In the genomic region with DNA sequence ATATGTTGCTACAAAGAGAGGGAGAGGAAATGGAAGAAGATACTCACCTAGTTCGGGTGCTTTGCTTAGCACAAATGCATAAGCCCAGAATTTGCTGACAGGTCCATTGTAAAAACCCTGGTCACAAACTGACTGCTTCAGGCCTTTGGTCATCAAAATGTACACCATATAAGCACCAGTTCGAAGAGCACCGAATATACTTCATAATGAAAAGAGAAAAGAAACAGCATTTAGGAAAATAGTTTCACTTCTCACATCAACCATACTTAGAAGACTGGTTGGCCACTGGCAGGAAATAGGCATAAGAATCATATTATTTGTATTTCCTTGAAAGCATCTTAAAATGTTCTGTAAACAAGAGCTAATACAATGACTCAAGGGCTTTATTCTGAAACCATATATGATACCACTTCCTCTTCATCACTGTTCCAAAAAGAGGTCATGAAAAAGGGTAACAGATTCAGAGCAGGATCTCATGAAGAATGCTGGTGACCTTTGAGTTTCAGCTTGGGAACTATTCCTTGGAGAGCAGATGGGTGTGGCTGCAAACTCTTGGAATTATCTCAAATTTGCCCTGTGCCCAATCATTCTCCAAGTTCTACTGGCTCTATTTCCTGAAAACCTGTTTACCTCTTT, we compare ENCODE assay signal across 8 cellular contexts.
DNase-seq lines count a peak whose midpoint lies in the region; ATAC-seq and TF ChIP-seq lines count a peak whose summit lies in the region.

No MANE protein-coding gene starts in this region.

- H3K4me3 Mint-ChIP-seq in HFFc6 (no peak overlapping the region), GM23338 (no peak overlapping the region)

- H3K36me3 Mint-ChIP-seq in HFFc6 (ENCODE audit: low read depth), result no peaks in the 10 kb centered on the region
- peaks cover 7% of the 10 kb centered on the region for H3K36me3 Mint-ChIP-seq in GM23338 (ENCODE audit: low read depth)

- no peak overlapping the region for H3K4me3 ChIP-seq in AG10803 (ENCODE audit: low read length)
- H3K4me3 ChIP-seq in body of pancreas, result no peak overlapping the region
- no peak overlapping the region for H3K4me3 ChIP-seq in GM23338

- peaks cover 16% of the 10 kb centered on the region for H3K79me2 ChIP-seq in GM23338 (replicated peaks; ENCODE audit: insufficient read depth)

- H3K27me3 ChIP-seq in body of pancreas (no peaks in the 10 kb centered on the region), GM23338 (ENCODE audit: insufficient read depth) (no peaks in the 10 kb centered on the region)

- H4K20me1 ChIP-seq in GM23338 (replicated peaks; ENCODE audit: insufficient read depth), result peaks cover 18% of the 10 kb centered on the region

- H3K4me1 ChIP-seq in body of pancreas (peaks cover 6% of the 10 kb centered on the region), GM23338 (ENCODE audit: insufficient read depth) (no peaks in the 10 kb centered on the region)

- no peaks in the 10 kb centered on the region for H3K9me3 Mint-ChIP-seq in HFFc6
- no peaks in the 10 kb centered on the region for H3K9me3 Mint-ChIP-seq in GM23338

- no peaks in the 10 kb centered on the region for H3K9me3 ChIP-seq in body of pancreas

- no peak overlapping the region for H3K4me2 ChIP-seq in GM23338

- WGBS in body of pancreas, 2 donors, result 75 to 78% methylated on average over 3 of the region's 3 CpGs

- no peak for TF ChIP-seq POLR2A in body of pancreas (IDR thresholded peaks at IDR 0.05)

- H3F3A ChIP-seq in GM23338 (replicated peaks; ENCODE audit: low read depth), result no peaks in the 10 kb centered on the region

- intact Hi-C loops in body of pancreas (cut with DNase I), result no loop called here

- no peaks in the 10 kb centered on the region for H3K27me3 Mint-ChIP-seq in HFFc6 (ENCODE audit: insufficient read depth)
- no peaks in the 10 kb centered on the region for H3K27me3 Mint-ChIP-seq in GM23338 (ENCODE audit: insufficient read depth, low read depth, poor library complexity)

- no peaks in the 10 kb centered on the region for H3K9me2 ChIP-seq in GM23338 (ENCODE audit: insufficient read depth)

- peaks cover 28% of the 10 kb centered on the region for H3K4me1 Mint-ChIP-seq in HFFc6 (ENCODE audit: low read depth)
- H3K4me1 Mint-ChIP-seq in GM23338, result peaks cover 5% of the 10 kb centered on the region; the same call in 2 of the 3 replicates

- no peak overlapping the region for H2AFZ ChIP-seq in GM23338

- no peak overlapping the region for H3K27ac Mint-ChIP-seq in HFFc6
- H3K27ac Mint-ChIP-seq in GM23338, result no peak overlapping the region

- ATAC-seq in GM19043 (IDR thresholded peaks at IDR 0.05; ENCODE audit: low read depth, unreplicated experiment) (peak; percentile 72), HG03103 (IDR thresholded peaks at IDR 0.05; ENCODE audit: low read depth, unreplicated experiment) (peak; percentile 89), body of pancreas (peak; percentile 40), GM23338 (no peak)

- H3K27ac ChIP-seq in body of pancreas (no peak overlapping the region), GM23338 (ENCODE audit: low read depth) (no peak overlapping the region)

- H3K36me3 ChIP-seq in body of pancreas (replicated peaks in 1 of 2; ENCODE audit: insufficient read depth in 1 of 2, low read depth in 2 of 2) (no peaks in the 10 kb centered on the region), GM23338 (ENCODE audit: insufficient read depth) (peaks cover 4% of the 10 kb centered on the region; the same call in 1 of the 2 replicates)

- peak; percentile 6 for DNase-seq in AG10803 (ENCODE audit: low read depth)
- DNase-seq in body of pancreas, result peak in 1 of 4 donors; percentile 12
- no peak for DNase-seq in HFFc6
- DNase-seq in GM23338 (ENCODE audit: low spot score), result no peak
- no peak for DNase-seq in cortex of kidney (lab: John Stamatoyannopoulos, UW)
- no peak for DNase-seq in NAMALWA (ENCODE audit: low spot score)

- no peak for TF ChIP-seq CTCF in AG10803 (conservative IDR thresholded peaks at IDR 0.05; ENCODE audit: low read length)
- TF ChIP-seq CTCF in body of pancreas (IDR thresholded peaks at IDR 0.05), result no peak
- TF ChIP-seq CTCF in HFFc6 (IDR thresholded peaks at IDR 0.05), result no peak
- TF ChIP-seq CTCF in GM23338 (conservative IDR thresholded peaks at IDR 0.05; ENCODE audit: low read depth in 2 of 2), result no peak

TF ChIP-seq in GM23338, 12 proteins besides CTCF, POLR2A, EP300 and RAD21:
- TF ChIP-seq CREB1 (CRISPR knock-in tag; IDR thresholded peaks at IDR 0.05; ENCODE audit: low read depth), result no peak
- TF ChIP-seq, protein P1, sequence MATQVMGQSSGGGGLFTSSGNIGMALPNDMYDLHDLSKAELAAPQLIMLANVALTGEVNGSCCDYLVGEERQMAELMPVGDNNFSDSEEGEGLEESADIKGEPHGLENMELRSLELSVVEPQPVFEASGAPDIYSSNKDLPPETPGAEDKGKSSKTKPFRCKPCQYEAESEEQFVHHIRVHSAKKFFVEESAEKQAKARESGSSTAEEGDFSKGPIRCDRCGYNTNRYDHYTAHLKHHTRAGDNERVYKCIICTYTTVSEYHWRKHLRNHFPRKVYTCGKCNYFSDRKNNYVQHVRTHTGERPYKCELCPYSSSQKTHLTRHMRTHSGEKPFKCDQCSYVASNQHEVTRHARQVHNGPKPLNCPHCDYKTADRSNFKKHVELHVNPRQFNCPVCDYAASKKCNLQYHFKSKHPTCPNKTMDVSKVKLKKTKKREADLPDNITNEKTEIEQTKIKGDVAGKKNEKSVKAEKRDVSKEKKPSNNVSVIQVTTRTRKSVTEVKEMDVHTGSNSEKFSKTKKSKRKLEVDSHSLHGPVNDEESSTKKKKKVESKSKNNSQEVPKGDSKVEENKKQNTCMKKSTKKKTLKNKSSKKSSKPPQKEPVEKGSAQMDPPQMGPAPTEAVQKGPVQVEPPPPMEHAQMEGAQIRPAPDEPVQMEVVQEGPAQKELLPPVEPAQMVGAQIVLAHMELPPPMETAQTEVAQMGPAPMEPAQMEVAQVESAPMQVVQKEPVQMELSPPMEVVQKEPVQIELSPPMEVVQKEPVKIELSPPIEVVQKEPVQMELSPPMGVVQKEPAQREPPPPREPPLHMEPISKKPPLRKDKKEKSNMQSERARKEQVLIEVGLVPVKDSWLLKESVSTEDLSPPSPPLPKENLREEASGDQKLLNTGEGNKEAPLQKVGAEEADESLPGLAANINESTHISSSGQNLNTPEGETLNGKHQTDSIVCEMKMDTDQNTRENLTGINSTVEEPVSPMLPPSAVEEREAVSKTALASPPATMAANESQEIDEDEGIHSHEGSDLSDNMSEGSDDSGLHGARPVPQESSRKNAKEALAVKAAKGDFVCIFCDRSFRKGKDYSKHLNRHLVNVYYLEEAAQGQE (IDR thresholded peaks at IDR 0.05; ENCODE audit: unreplicated experiment), result no peak
- TF ChIP-seq NANOG (IDR thresholded peaks at IDR 0.05; ENCODE audit: borderline replicate concordance), result no peak
- no peak for TF ChIP-seq EZH2phosphoT487 (IDR thresholded peaks at IDR 0.05; ENCODE audit: unreplicated experiment)
TF ChIP-seq in GM23338: peak in this region for 0.
